8 cellular contexts compared by ENCODE assay signal in the genomic region with DNA sequence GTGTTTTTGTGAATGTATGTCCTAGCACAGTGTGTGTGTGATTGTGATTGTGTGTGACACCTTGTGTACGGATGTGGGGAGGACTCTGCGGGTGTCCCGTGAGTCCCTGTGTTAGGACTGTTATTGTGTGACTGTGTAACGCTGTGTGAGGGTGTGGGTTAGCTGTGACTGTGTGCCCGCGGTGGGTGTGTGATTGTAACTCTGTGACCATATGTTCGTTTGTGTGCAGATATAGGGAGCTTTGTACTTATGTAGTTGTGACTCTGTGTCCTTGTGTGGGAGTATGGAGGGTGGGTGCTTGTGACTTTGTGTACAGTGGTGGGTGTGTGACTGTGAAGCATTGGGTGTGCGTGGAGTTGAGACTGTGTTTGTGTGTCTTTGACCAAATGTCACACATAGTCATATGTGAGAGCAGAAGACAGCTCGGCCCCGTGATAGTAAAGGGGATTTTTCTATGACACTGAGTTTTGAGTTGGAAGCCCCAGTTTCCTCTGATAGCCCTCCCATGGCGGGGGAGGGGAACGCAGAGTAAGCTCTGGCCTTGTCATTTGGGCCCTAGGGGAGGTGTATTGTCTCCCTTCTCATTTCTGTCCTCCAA. TPM values are rescaled to one million over a fixed set of nuclear protein-coding genes. Genes with fewer than 3 reads are reported as not detected.
A peak's percentile ranks its signal among the peaks of the same experiment; 100 is the strongest.
DNase-seq lines count a peak whose midpoint lies in the region; ATAC-seq, FAIRE-seq and TF ChIP-seq lines count a peak whose summit lies in the region.

No MANE protein-coding gene starts in this region.

- H3K9me3 ChIP-seq in MM.1S (replicated peaks; ENCODE audit: insufficient read depth, low read length) (no peaks in the 10 kb centered on the region), GM12878 (replicated peaks; ENCODE audit: control insufficient read depth, insufficient read depth, low read length) (peaks cover 15% of the 10 kb centered on the region)

- no peak for TF ChIP-seq RAD21 in GM12878 (IDR thresholded peaks at IDR 0.05; ENCODE audit: insufficient read depth, low read depth, low read length)

- peak; percentile 18 for ATAC-seq in GM21447 (IDR thresholded peaks at IDR 0.05; ENCODE audit: unreplicated experiment)
- ATAC-seq in GM12878, result peak; percentile 40
- no peak for ATAC-seq in GM21737 (IDR thresholded peaks at IDR 0.05; ENCODE audit: unreplicated experiment)

- H3K9ac ChIP-seq in MM.1S (ENCODE audit: low read length) (no peak overlapping the region), GM12878 (ENCODE audit: control insufficient read depth, insufficient read depth, low read length) (peak overlapping the region; percentile 85)

- SMC1A ChIA-PET in GM12878 (lab: Charles Lee; ENCODE audit: uncharacterized antibody, unreplicated experiment), result interaction anchor here (0.6 to 1.7 kb wide), 8 partner anchors 15 to 899 kb away, joined by 3 to 5 read pairs (median 3); a partner anchor contains a TSS

- H3K79me2 ChIP-seq in MM.1S (ENCODE audit: low read length), result no peaks in the 10 kb centered on the region
- peaks cover 17% of the 10 kb centered on the region for H3K79me2 ChIP-seq in GM12878 (ENCODE audit: control insufficient read depth, insufficient read depth, low read length)

- FAIRE-seq in GM12878 (lab: Jason Lieb, UNC), result peak; percentile 71

- H3F3A ChIP-seq in MM.1S (ENCODE audit: insufficient read depth, low read length), result no peaks in the 10 kb centered on the region

- TSS peak; percentile 89 for BruUV-seq in GM12878 (replicated peaks; lab: Mats Ljungman, UMichigan)

- no peaks in the 10 kb centered on the region for H3K27me3 ChIP-seq in MM.1S (replicated peaks; ENCODE audit: insufficient read depth, low read length)
- H3K27me3 ChIP-seq in GM12878 (replicated peaks in 1 of 2; ENCODE audit: control insufficient read depth in 2 of 2, insufficient read depth in 2 of 2, low read length in 1 of 2), result no peaks in the 10 kb centered on the region

- RAD21 ChIA-PET in GM12878 (lab: Charles Lee; ENCODE audit: unreplicated experiment), result interaction anchor here (0.8 to 1.2 kb wide), 2 partner anchors 44 to 137 kb away, joined by 3 to 4 read pairs; a partner anchor contains a TSS

- TF ChIP-seq POLR2A in GM12878 (IDR thresholded peaks at IDR 0.05; ENCODE audit: low read depth, low read length), result no peak

- H3K4me3 ChIP-seq in MM.1S (ENCODE audit: low read length), result peak overlapping the region; percentile 59
- peak overlapping the region; percentile 76 for H3K4me3 ChIP-seq in GM12878

- H3K4me1 ChIP-seq in MM.1S (ENCODE audit: low read length), result no peaks in the 10 kb centered on the region
- H3K4me1 ChIP-seq in GM12878 (ENCODE audit: control insufficient read depth, insufficient read depth, low read length), result no peaks in the 10 kb centered on the region

- intact Hi-C loops in GM12878 (cut with micrococcal nuclease; ENCODE audit: unreplicated experiment), result loop anchor here (1.0 to 5.0 kb wide), 3 partner anchors 37 to 243 kb away; a partner anchor contains a TSS

- no peaks in the 10 kb centered on the region for H4K20me1 ChIP-seq in MM.1S (ENCODE audit: insufficient read depth, low read length)
- H4K20me1 ChIP-seq in GM12878 (ENCODE audit: control insufficient read depth, insufficient read depth), result no peaks in the 10 kb centered on the region

- H2AFZ ChIP-seq in MM.1S (ENCODE audit: low read length) (peak overlapping the region; percentile 93), GM12878 (ENCODE audit: control insufficient read depth, low read depth, low read length) (peak overlapping the region; percentile 95)

- H3K36me3 ChIP-seq in MM.1S (replicated peaks; ENCODE audit: insufficient read depth, low read length) (no peaks in the 10 kb centered on the region), GM12878 (ENCODE audit: control insufficient read depth in 2 of 2, insufficient read depth in 2 of 2, low read length in 1 of 2) (no peaks in the 10 kb centered on the region)

- POLR2A ChIA-PET in GM12878 (lab: Charles Lee), result interaction anchor here (0.5 to 2.3 kb wide), 6 partner anchors 39 to 322 kb away, joined by 3 to 9 read pairs (median 5); a partner anchor contains a TSS

- no peaks in the 10 kb centered on the region for H3K9me2 ChIP-seq in MM.1S (replicated peaks; ENCODE audit: insufficient read depth, low read length)

- TF ChIP-seq EP300 in GM12878 (IDR thresholded peaks at IDR 0.05; ENCODE audit: borderline replicate concordance in 1 of 2, control insufficient read depth in 1 of 2, low read depth in 2 of 2, low read length in 2 of 2), result no peak

- DNase-seq in EL, result peak; percentile 11
- DNase-seq in MM.1S, result no peak
- DNase-seq in GM12878 (ENCODE audit: low read depth, low spot score), result peak; percentile 19
- DNase-seq in left kidney (ENCODE audit: low read depth, low spot score), result peak; percentile 35
- DNase-seq in stimulated activated CD8-positive, alpha-beta memory T cell treated with anti-CD3 and anti-CD28 coated beads, Interleukin-12 subunit alpha, Interleukin-12 subunit beta, amount 100 ng/mL, for 4 hours (ENCODE audit: low read depth), result peak; percentile 2
- no peak for DNase-seq in mucosa of gallbladder (ENCODE audit: low spot score)

- TF ChIP-seq CTCF in MM.1S (IDR thresholded peaks at IDR 0.05; ENCODE audit: low read length) (no peak), GM12878 (IDR thresholded peaks at IDR 0.05 in 2 of 3, conservative IDR thresholded peaks at IDR 0.05 in 1 of 3; ENCODE audit: control insufficient read depth in 2 of 3, extremely low read depth in 1 of 3, insufficient read depth in 1 of 3, low read depth in 3 of 3, low read length in 3 of 3) (no peak)

- in situ Hi-C loops in GM12878 (cut with MboI), result no loop called here

- H3K27ac ChIP-seq in MM.1S (ENCODE audit: low read length) (no peak overlapping the region), GM12878 (ENCODE audit: control insufficient read depth, insufficient read depth) (peak overlapping the region; percentile 83)

- CTCF ChIA-PET in GM12878 (lab: Yijun Ruan, JAX), result interaction anchor here (1.3 to 2.2 kb wide), 2 partner anchors 36 to 40 kb away, joined by 3 to 6 read pairs; a partner anchor contains a TSS

- H3K4me2 ChIP-seq in MM.1S (ENCODE audit: low read depth, low read length), result peak overlapping the region; percentile 62
- peak overlapping the region; percentile 72 for H3K4me2 ChIP-seq in GM12878 (ENCODE audit: control insufficient read depth, insufficient read depth)

- WGBS in GM12878 (ENCODE audit: insufficient coverage, insufficient replicate concordance, low lambda C conversion rate, missing lambda C conversion rate), result under 1% methylated on average over 12 of the region's 12 CpGs

RNA-seq across cellular contexts. Expression of a gene that starts 0.9 kb away (rescaled TPM):
- 103 and 112 TPM in 2 replicates for total RNA-seq in GM12878 (2013; cell fraction: nucleolus; rRNA removed)
- 7.2 and 7.4 TPM in 2 replicates for total RNA-seq in GM12878 (2014; rRNA removed)
- 9.7 and 9.9 TPM in 2 replicates for total RNA-seq in GM12878 (2014; rRNA removed; fragmentation: Illumina TruSeq; extraction: Trizol)
- total RNA-seq in GM12878 (2021), result 4.3 and 5.2 TPM in 2 replicates
- 1.1 TPM for polyA plus RNA-seq in GM12878 (2011; ENCODE audit: low read depth)
- polyA plus RNA-seq in GM12878 (2011; rRNA removed), result 9.5 and 18.7 TPM in 2 replicates
- polyA plus RNA-seq in GM12878 (2011; cell fraction: cytosol; rRNA removed), result 3.3 and 3.9 TPM in 2 replicates
- polyA plus RNA-seq in GM12878 (2011; cell fraction: nucleus; rRNA removed), result 6.7 and 7.1 TPM in 2 replicates
- 2.8 and 3.7 TPM in 2 replicates for polyA plus RNA-seq in GM12878 (2012)
- 6.9 and 8.7 TPM in 2 replicates for polyA plus RNA-seq in GM12878 (2014; fragmentation: Illumina TruSeq; extraction: Trizol)
- polyA plus RNA-seq in GM12878 (2014; fragmentation: Nextera tagmentation; extraction: Ambion mirVana), result 1 to 10 TPM; 1.9 to 3.5 TPM
- 3.9 and 4.4 TPM in 2 replicates for polyA plus RNA-seq in GM12878 (2014; rRNA removed)
- polyA plus RNA-seq in GM12878 (2016; fragmentation: Nextera tagmentation; extraction: Ambion mirVana), result 1 to 10 TPM; 8.3 to 9.3 TPM
- polyA minus RNA-seq in GM12878 (2011; rRNA and poly(A)+ RNA removed), result 7.4 and 11.3 TPM in 2 replicates
- polyA minus RNA-seq in GM12878 (2011; cell fraction: cytosol; rRNA and poly(A)+ RNA removed), result 4.9 and 15.0 TPM in 2 replicates
- 4.0 and 6.6 TPM in 2 replicates for polyA minus RNA-seq in GM12878 (2011; cell fraction: nucleus; rRNA and poly(A)+ RNA removed)
- total RNA-seq in mucosa of gallbladder, result 16.6 TPM

RNA-seq across cellular contexts. Expression of a gene that starts 39.7 kb away (rescaled TPM):
- total RNA-seq in GM12878 (2013; cell fraction: nucleolus; rRNA removed), result 42.6 and 50.9 TPM in 2 replicates
- total RNA-seq in GM12878 (2014; rRNA removed) (3.3 and 5.3 TPM in 2 replicates), GM12878 (2014; rRNA removed; fragmentation: Illumina TruSeq; extraction: Trizol) (4.7 and 5.2 TPM in 2 replicates), GM12878 (2021) (5.3 and 5.8 TPM in 2 replicates), mucosa of gallbladder (11.4 TPM)
- 2.4 TPM for polyA plus RNA-seq in GM12878 (2011; ENCODE audit: low read depth)
- polyA plus RNA-seq in GM12878 (2011; rRNA removed) (4.2 and 7.3 TPM in 2 replicates), GM12878 (2014; fragmentation: Illumina TruSeq; extraction: Trizol) (2.6 and 7.0 TPM in 2 replicates), GM12878 (2014; fragmentation: Nextera tagmentation; extraction: Ambion mirVana) (1 to 10 TPM; 2.5 to 4.0 TPM), GM12878 (2014; rRNA removed) (3.6 and 4.3 TPM in 2 replicates), GM12878 (2016; fragmentation: Nextera tagmentation; extraction: Ambion mirVana) (1 to 10 TPM; 3.5 to 3.8 TPM)
- polyA plus RNA-seq in GM12878 (2011; cell fraction: cytosol; rRNA removed), result 2.5 and 2.6 TPM in 2 replicates
- polyA plus RNA-seq in GM12878 (2011; cell fraction: nucleus; rRNA removed), result 2.6 and 3.1 TPM in 2 replicates
- polyA plus RNA-seq in GM12878 (2012), result 2.8 and 5.1 TPM in 2 replicates
- 4.8 and 7.2 TPM in 2 replicates for polyA minus RNA-seq in GM12878 (2011; rRNA and poly(A)+ RNA removed)
- polyA minus RNA-seq in GM12878 (2011; cell fraction: cytosol; rRNA and poly(A)+ RNA removed), result 2.4 and 3.3 TPM in 2 replicates
- 3.5 and 6.9 TPM in 2 replicates for polyA minus RNA-seq in GM12878 (2011; cell fraction: nucleus; rRNA and poly(A)+ RNA removed)

RNA-seq across cellular contexts. Expression of a gene that starts 44.1 kb away (rescaled TPM):
- 53.3 and 57.2 TPM in 2 replicates for total RNA-seq in GM12878 (2013; cell fraction: nucleolus; rRNA removed)
- total RNA-seq in GM12878 (2014; rRNA removed) (5.8 and 6.1 TPM in 2 replicates), GM12878 (2014; rRNA removed; fragmentation: Illumina TruSeq; extraction: Trizol) (5.3 and 5.4 TPM in 2 replicates), GM12878 (2021) (5.4 and 6.9 TPM in 2 replicates), mucosa of gallbladder (14.2 TPM)
- 3.8 TPM for polyA plus RNA-seq in GM12878 (2011; ENCODE audit: low read depth)
- polyA plus RNA-seq in GM12878 (2011; rRNA removed) (12.5 and 19.6 TPM in 2 replicates), GM12878 (2014; fragmentation: Illumina TruSeq; extraction: Trizol) (4.6 and 6.6 TPM in 2 replicates), GM12878 (2014; fragmentation: Nextera tagmentation; extraction: Ambion mirVana) (1 to 10 TPM; 1.8 to 2.7 TPM), GM12878 (2014; rRNA removed) (3.8 and 4.5 TPM in 2 replicates), GM12878 (2016; fragmentation: Nextera tagmentation; extraction: Ambion mirVana) (1 to 10 TPM; 2.4 TPM)
- 6.1 and 6.2 TPM in 2 replicates for polyA plus RNA-seq in GM12878 (2011; cell fraction: cytosol; rRNA removed)
- polyA plus RNA-seq in GM12878 (2011; cell fraction: nucleus; rRNA removed), result 11.6 and 12.3 TPM in 2 replicates
- 6.6 and 6.8 TPM in 2 replicates for polyA plus RNA-seq in GM12878 (2012)
- polyA minus RNA-seq in GM12878 (2011; rRNA and poly(A)+ RNA removed), result 4.5 and 18.1 TPM in 2 replicates
- polyA minus RNA-seq in GM12878 (2011; cell fraction: cytosol; rRNA and poly(A)+ RNA removed), result 4.2 and 5.5 TPM in 2 replicates
- 3.4 and 4.7 TPM in 2 replicates for polyA minus RNA-seq in GM12878 (2011; cell fraction: nucleus; rRNA and poly(A)+ RNA removed)

Comparison
In these comparisons a context has a peak if more than half of its experiments do, and no peak if none do; other contexts are left out.
1. DNase-seq: peak in EL (single experiment), GM12878 (single experiment), left kidney (single experiment) and stimulated activated CD8-positive, alpha-beta memory T cell treated with anti-CD3 and anti-CD28 coated beads, Interleukin-12 subunit alpha, Interleukin-12 subunit beta, amount 100 ng/mL, for 4 hours (single experiment); none in MM.1S (single experiment) and mucosa of gallbladder (single experiment).